ENCODE assay signal across 1 cellular context in the genomic region with DNA sequence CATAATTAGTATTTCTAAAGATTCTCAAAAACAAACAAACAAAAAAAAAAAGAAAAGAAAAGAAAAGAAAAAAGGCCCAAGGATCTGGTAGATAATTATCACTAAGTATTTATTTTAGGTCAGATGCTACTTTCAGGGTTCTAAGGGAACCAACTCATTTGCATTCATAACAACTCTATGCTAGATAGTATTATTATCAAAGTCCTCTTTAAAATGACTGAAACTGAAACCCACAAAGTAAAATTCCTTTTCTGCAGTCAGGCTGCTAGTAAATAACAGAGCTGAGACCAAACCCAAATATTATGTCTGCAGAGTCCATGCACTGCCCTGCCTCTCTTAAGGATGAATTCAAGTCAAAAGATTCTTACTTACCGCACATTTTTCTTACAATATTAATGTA.
TF ChIP-seq lines count a peak whose summit lies in the region.

No MANE protein-coding gene starts in this region.

TF ChIP-seq in GM23338, 12 proteins besides CTCF, POLR2A, EP300 and RAD21 (continued from another document):
- TF ChIP-seq, protein P1, sequence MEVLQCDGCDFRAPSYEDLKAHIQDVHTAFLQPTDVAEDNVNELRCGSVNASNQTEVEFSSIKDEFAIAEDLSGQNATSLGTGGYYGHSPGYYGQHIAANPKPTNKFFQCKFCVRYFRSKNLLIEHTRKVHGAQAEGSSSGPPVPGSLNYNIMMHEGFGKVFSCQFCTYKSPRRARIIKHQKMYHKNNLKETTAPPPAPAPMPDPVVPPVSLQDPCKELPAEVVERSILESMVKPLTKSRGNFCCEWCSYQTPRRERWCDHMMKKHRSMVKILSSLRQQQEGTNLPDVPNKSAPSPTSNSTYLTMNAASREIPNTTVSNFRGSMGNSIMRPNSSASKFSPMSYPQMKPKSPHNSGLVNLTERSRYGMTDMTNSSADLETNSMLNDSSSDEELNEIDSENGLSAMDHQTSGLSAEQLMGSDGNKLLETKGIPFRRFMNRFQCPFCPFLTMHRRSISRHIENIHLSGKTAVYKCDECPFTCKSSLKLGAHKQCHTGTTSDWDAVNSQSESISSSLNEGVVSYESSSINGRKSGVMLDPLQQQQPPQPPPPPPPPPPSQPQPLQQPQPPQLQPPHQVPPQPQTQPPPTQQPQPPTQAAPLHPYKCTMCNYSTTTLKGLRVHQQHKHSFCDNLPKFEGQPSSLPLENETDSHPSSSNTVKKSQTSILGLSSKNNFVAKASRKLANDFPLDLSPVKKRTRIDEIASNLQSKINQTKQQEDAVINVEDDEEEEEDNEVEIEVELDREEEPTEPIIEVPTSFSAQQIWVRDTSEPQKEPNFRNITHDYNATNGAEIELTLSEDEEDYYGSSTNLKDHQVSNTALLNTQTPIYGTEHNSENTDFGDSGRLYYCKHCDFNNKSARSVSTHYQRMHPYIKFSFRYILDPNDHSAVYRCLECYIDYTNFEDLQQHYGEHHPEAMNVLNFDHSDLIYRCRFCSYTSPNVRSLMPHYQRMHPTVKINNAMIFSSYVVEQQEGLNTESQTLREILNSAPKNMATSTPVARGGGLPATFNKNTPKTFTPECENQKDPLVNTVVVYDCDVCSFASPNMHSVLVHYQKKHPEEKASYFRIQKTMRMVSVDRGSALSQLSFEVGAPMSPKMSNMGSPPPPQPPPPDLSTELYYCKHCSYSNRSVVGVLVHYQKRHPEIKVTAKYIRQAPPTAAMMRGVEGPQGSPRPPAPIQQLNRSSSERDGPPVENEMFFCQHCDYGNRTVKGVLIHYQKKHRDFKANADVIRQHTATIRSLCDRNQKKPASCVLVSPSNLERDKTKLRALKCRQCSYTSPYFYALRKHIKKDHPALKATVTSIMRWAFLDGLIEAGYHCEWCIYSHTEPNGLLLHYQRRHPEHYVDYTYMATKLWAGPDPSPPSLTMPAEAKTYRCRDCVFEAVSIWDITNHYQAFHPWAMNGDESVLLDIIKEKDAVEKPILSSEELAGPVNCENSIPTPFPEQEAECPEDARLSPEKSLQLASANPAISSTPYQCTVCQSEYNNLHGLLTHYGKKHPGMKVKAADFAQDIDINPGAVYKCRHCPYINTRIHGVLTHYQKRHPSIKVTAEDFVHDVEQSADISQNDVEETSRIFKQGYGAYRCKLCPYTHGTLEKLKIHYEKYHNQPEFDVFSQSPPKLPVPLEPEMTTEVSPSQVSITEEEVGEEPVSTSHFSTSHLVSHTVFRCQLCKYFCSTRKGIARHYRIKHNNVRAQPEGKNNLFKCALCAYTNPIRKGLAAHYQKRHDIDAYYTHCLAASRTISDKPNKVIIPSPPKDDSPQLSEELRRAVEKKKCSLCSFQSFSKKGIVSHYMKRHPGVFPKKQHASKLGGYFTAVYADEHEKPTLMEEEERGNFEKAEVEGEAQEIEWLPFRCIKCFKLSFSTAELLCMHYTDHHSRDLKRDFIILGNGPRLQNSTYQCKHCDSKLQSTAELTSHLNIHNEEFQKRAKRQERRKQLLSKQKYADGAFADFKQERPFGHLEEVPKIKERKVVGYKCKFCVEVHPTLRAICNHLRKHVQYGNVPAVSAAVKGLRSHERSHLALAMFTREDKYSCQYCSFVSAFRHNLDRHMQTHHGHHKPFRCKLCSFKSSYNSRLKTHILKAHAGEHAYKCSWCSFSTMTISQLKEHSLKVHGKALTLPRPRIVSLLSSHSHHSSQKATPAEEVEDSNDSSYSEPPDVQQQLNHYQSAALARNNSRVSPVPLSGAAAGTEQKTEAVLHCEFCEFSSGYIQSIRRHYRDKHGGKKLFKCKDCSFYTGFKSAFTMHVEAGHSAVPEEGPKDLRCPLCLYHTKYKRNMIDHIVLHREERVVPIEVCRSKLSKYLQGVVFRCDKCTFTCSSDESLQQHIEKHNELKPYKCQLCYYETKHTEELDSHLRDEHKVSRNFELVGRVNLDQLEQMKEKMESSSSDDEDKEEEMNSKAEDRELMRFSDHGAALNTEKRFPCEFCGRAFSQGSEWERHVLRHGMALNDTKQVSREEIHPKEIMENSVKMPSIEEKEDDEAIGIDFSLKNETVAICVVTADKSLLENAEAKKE (CRISPR knock-in tag; IDR thresholded peaks at IDR 0.05) = no peak
- no peak for TF ChIP-seq EZH2 (IDR thresholded peaks at IDR 0.05; ENCODE audit: low read depth, unreplicated experiment)
- TF ChIP-seq STAT1 (IDR thresholded peaks at IDR 0.05; ENCODE audit: unreplicated experiment) = no peak
- TF ChIP-seq EZH2phosphoT487 (IDR thresholded peaks at IDR 0.05; ENCODE audit: unreplicated experiment) = no peak
